6 cellular contexts compared by ENCODE assay signal in the genomic region with DNA sequence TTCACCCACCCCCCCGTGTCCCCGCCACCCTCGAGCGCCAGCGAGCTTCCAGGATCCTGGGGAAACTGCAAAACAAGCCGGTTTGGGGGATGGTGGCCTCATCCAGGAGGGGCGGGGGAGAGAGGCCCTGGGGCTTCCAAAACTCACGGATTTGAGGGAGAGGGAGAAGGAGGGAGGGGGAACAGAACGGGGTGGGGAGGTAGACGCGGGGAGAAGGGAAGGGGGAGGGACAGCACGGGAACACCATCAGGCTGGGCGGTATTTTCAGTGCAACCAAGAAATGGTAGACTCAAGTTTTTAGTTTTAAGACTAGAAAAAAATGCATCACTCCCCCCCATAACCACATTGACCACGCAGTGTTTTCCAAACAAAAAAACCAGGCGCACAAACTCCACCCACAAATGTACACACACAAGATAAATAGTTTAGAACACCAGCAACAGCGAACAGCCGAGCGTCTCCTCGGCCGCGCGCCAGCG. TPM values are rescaled to one million over a fixed set of nuclear protein-coding genes. Genes with fewer than 3 reads are reported as not detected.
DNase-seq lines count a peak whose midpoint lies in the region; ATAC-seq and FAIRE-seq lines count a peak whose summit lies in the region.

No MANE protein-coding gene starts in this region.

- H3K56ac ChIP-seq in mesendoderm (ENCODE audit: low read length), result peak overlapping the region; percentile 73

- DNase-seq in GM18507 (ENCODE audit: extremely low spot score, insufficient read length, low read depth) (no peak), mesendoderm (peak; percentile 74)
- DNase-seq in activated T-helper 1 cell treated with anti-CD3 and anti-CD28 coated beads, Interleukin-12 subunit alpha, Interleukin-12 subunit beta, Interleukin-2, Interleukin-4 antibody, amounts not matched to agents 30 ng/mL and 10 ng/mL and 1 ng/mL, durations not matched to agents 14 hours and 24 hours and 36 hours (ENCODE audit: low spot score), result no peak
- no peak for DNase-seq in effector CD4-positive, alpha-beta T cell

- H3K4me3 ChIP-seq in mesendoderm (ENCODE audit: low read length), result peak overlapping the region; percentile 53

- peak overlapping the region; percentile 71 for H3K27ac Mint-ChIP-seq in activated T-helper 1 cell treated with anti-CD3 and anti-CD28 coated beads, Interleukin-12 subunit alpha, Interleukin-12 subunit beta, Interleukin-2, Interleukin-4 antibody, amounts not matched to agents 30 ng/mL and 10 ng/mL and 1 ng/mL, durations not matched to agents 14 hours and 24 hours and 36 hours

- H3K23ac ChIP-seq in mesendoderm (ENCODE audit: low read length), result no peak overlapping the region

- H3K27me3 ChIP-seq in mesendoderm (ENCODE audit: insufficient read depth, low read length, poor library complexity), result peaks cover 8% of the 10 kb centered on the region

- H4K8ac ChIP-seq in mesendoderm (ENCODE audit: low read depth, low read length), result no peak overlapping the region

- no peaks in the 10 kb centered on the region for H3K9me3 Mint-ChIP-seq in activated T-helper 1 cell treated with anti-CD3 and anti-CD28 coated beads, Interleukin-12 subunit alpha, Interleukin-12 subunit beta, Interleukin-2, Interleukin-4 antibody, amounts not matched to agents 30 ng/mL and 10 ng/mL and 1 ng/mL, durations not matched to agents 14 hours and 24 hours and 36 hours

- H3K79me1 ChIP-seq in mesendoderm (ENCODE audit: low read length), result no peaks in the 10 kb centered on the region

- intact Hi-C loops in activated T-helper 1 cell treated with anti-CD3 and anti-CD28 coated beads, Interleukin-12 subunit alpha, Interleukin-12 subunit beta, Interleukin-2, Interleukin-4 antibody, amounts not matched to agents 30 ng/mL and 10 ng/mL and 1 ng/mL, durations not matched to agents 14 hours and 24 hours and 36 hours (cut with micrococcal nuclease), result no loop called here

- peaks cover 37% of the 10 kb centered on the region for H3K27me3 Mint-ChIP-seq in activated T-helper 1 cell treated with anti-CD3 and anti-CD28 coated beads, Interleukin-12 subunit alpha, Interleukin-12 subunit beta, Interleukin-2, Interleukin-4 antibody, amounts not matched to agents 30 ng/mL and 10 ng/mL and 1 ng/mL, durations not matched to agents 14 hours and 24 hours and 36 hours (ENCODE audit: insufficient read depth)

- no peak overlapping the region for H2BK120ac ChIP-seq in mesendoderm (ENCODE audit: low read depth, low read length)

- H3K4me1 ChIP-seq in mesendoderm (ENCODE audit: control insufficient read depth, low read depth, low read length), result peaks cover 8% of the 10 kb centered on the region

- no peak overlapping the region for H2BK5ac ChIP-seq in mesendoderm (ENCODE audit: low read length)

- H2BK15ac ChIP-seq in mesendoderm (replicated peaks; ENCODE audit: low read depth), result no peak overlapping the region

- H3K4ac ChIP-seq in mesendoderm (ENCODE audit: low read depth, low read length), result no peak overlapping the region

- H3K27ac ChIP-seq in mesendoderm (ENCODE audit: low read depth, low read length), result no peak overlapping the region

- no peak overlapping the region for H2AK5ac ChIP-seq in mesendoderm (ENCODE audit: low read length)

- H3K79me2 ChIP-seq in mesendoderm (ENCODE audit: control insufficient read depth, insufficient read depth, low read length), result no peaks in the 10 kb centered on the region

- H3K36me3 ChIP-seq in mesendoderm (ENCODE audit: control insufficient read depth, insufficient read depth, low read length), result no peaks in the 10 kb centered on the region

- peak overlapping the region; percentile 81 for H3K4me2 ChIP-seq in mesendoderm (ENCODE audit: low read length)

- ATAC-seq in HG02678 (IDR thresholded peaks at IDR 0.05; ENCODE audit: unreplicated experiment) (no peak), HG02885 (IDR thresholded peaks at IDR 0.05; ENCODE audit: poor library complexity, unreplicated experiment) (no peak)

- WGBS in mesendoderm (ENCODE audit: extremely low coverage, insufficient coverage, low lambda C conversion rate), result no CpG with 5 or more reads among the region's 23 CpGs

- H3K4me3 Mint-ChIP-seq in activated T-helper 1 cell treated with anti-CD3 and anti-CD28 coated beads, Interleukin-12 subunit alpha, Interleukin-12 subunit beta, Interleukin-2, Interleukin-4 antibody, amounts not matched to agents 30 ng/mL and 10 ng/mL and 1 ng/mL, durations not matched to agents 14 hours and 24 hours and 36 hours, result peak overlapping the region; percentile 87

- H4K5ac ChIP-seq in mesendoderm (ENCODE audit: low read length), result no peak overlapping the region

- H3K36me3 Mint-ChIP-seq in activated T-helper 1 cell treated with anti-CD3 and anti-CD28 coated beads, Interleukin-12 subunit alpha, Interleukin-12 subunit beta, Interleukin-2, Interleukin-4 antibody, amounts not matched to agents 30 ng/mL and 10 ng/mL and 1 ng/mL, durations not matched to agents 14 hours and 24 hours and 36 hours (ENCODE audit: low read depth), result no peaks in the 10 kb centered on the region

- peaks cover 9% of the 10 kb centered on the region for H3K4me1 Mint-ChIP-seq in activated T-helper 1 cell treated with anti-CD3 and anti-CD28 coated beads, Interleukin-12 subunit alpha, Interleukin-12 subunit beta, Interleukin-2, Interleukin-4 antibody, amounts not matched to agents 30 ng/mL and 10 ng/mL and 1 ng/mL, durations not matched to agents 14 hours and 24 hours and 36 hours (ENCODE audit: low read depth)

- FAIRE-seq in GM18507 (lab: Jason Lieb, UNC), result peak; percentile 48

- H3K18ac ChIP-seq in mesendoderm (ENCODE audit: low read length), result no peak overlapping the region

- peak overlapping the region; percentile 63 for H3K9ac ChIP-seq in mesendoderm (ENCODE audit: low read length)

RNA-seq across cellular contexts. Expression of a gene that starts 1.4 kb away (rescaled TPM):
- 15.2 and 15.4 TPM in 2 replicates for total RNA-seq in activated T-helper 1 cell treated with anti-CD3 and anti-CD28 coated beads, Interleukin-12 subunit alpha, Interleukin-12 subunit beta, Interleukin-2, Interleukin-4 antibody, amounts not matched to agents 30 ng/mL and 10 ng/mL and 1 ng/mL, durations not matched to agents 14 hours and 24 hours and 36 hours
- 4.0 TPM for polyA plus RNA-seq in mesendoderm (2013, experiment 1 of 2)
- 4.5 TPM for polyA plus RNA-seq in mesendoderm (2013, experiment 2 of 2)

RNA-seq across cellular contexts. Expression of a gene that starts 23.1 kb away (rescaled TPM):
- total RNA-seq in activated T-helper 1 cell treated with anti-CD3 and anti-CD28 coated beads, Interleukin-12 subunit alpha, Interleukin-12 subunit beta, Interleukin-2, Interleukin-4 antibody, amounts not matched to agents 30 ng/mL and 10 ng/mL and 1 ng/mL, durations not matched to agents 14 hours and 24 hours and 36 hours, result 11.6 and 11.7 TPM in 2 replicates
- polyA plus RNA-seq in mesendoderm (2013, experiment 1 of 2), result 4.1 TPM
- polyA plus RNA-seq in mesendoderm (2013, experiment 2 of 2), result 4.0 TPM

RNA-seq across cellular contexts. Expression of a gene that starts 45.5 kb away (rescaled TPM):
- 70.8 and 72.1 TPM in 2 replicates for total RNA-seq in activated T-helper 1 cell treated with anti-CD3 and anti-CD28 coated beads, Interleukin-12 subunit alpha, Interleukin-12 subunit beta, Interleukin-2, Interleukin-4 antibody, amounts not matched to agents 30 ng/mL and 10 ng/mL and 1 ng/mL, durations not matched to agents 14 hours and 24 hours and 36 hours
- polyA plus RNA-seq in mesendoderm (2013, experiment 1 of 2), result 39.7 TPM
- polyA plus RNA-seq in mesendoderm (2013, experiment 2 of 2), result 39.7 TPM

RNA-seq across cellular contexts. Expression of a gene that starts 49.6 kb away (rescaled TPM):
- total RNA-seq in activated T-helper 1 cell treated with anti-CD3 and anti-CD28 coated beads, Interleukin-12 subunit alpha, Interleukin-12 subunit beta, Interleukin-2, Interleukin-4 antibody, amounts not matched to agents 30 ng/mL and 10 ng/mL and 1 ng/mL, durations not matched to agents 14 hours and 24 hours and 36 hours, result 1.2 and 1.8 TPM in 2 replicates
- 0.14 TPM for polyA plus RNA-seq in mesendoderm (2013, experiment 1 of 2)
- polyA plus RNA-seq in mesendoderm (2013, experiment 2 of 2), result 0.15 TPM

RNA-seq across cellular contexts. Expression of a gene that starts 59.6 kb away (rescaled TPM):
- 277 and 280 TPM in 2 replicates for total RNA-seq in activated T-helper 1 cell treated with anti-CD3 and anti-CD28 coated beads, Interleukin-12 subunit alpha, Interleukin-12 subunit beta, Interleukin-2, Interleukin-4 antibody, amounts not matched to agents 30 ng/mL and 10 ng/mL and 1 ng/mL, durations not matched to agents 14 hours and 24 hours and 36 hours
- 288 TPM for polyA plus RNA-seq in mesendoderm (2013, experiment 1 of 2)
- 285 TPM for polyA plus RNA-seq in mesendoderm (2013, experiment 2 of 2)
